ENCODE assay signal across 36 cellular contexts in genomic region chr9:94204174-94204573, GRCh38.
"Had no signal": no experiment of that assay in that cellular context is flagged by ENCODE, and none has a peak within 500 bp of the region (broad histone marks: within the 10 kb centered on the region; RNA-seq: fewer than 3 reads in every experiment).

No MANE protein-coding gene starts in this region.

- H3K4me3 Mint-ChIP-seq: activated CD4-positive, alpha-beta memory T cell treated with anti-CD3 and anti-CD28 coated beads for 36 hours; activated CD4-positive, alpha-beta T cell treated with anti-CD3 and anti-CD28 coated beads, Interleukin-2, amount 10 ng/mL, durations not matched to agents 24 days and 14 days; activated CD8-positive, alpha-beta T cell treated with anti-CD3 and anti-CD28 coated beads for 36 hours; activated naive CD4-positive, alpha-beta T cell treated with anti-CD3 and anti-CD28 coated beads, Interleukin-2, amount 10 ng/mL, durations not matched to agents 7 days and 5 days; activated naive CD4-positive, alpha-beta T cell treated with anti-CD3 and anti-CD28 coated beads, Interleukin-2, amount 50 U/mL, for 24 hours; activated naive CD8-positive, alpha-beta T cell; activated naive CD8-positive, alpha-beta T cell treated with anti-CD3 and anti-CD28 coated beads, Interleukin-2, amount 10 ng/mL, durations not matched to agents 7 days and 5 days; activated naive CD8-positive, alpha-beta T cell treated with anti-CD3 and anti-CD28 coated beads, Interleukin-2, amount 50 U/mL, for 24 hours; activated T-cell treated with anti-CD3 and anti-CD28 coated beads, Interleukin-2, amount 50 U/mL, for 24 hours; brain; central memory CD8-positive, alpha-beta T cell; T-helper 1 cell treated with Interleukin-12 subunit alpha and Interleukin-12 subunit beta and Interleukin-4 antibody, amounts not matched to agents 30 μg/mL and 1 μg/mL, for 36 hours; T-helper 2 cell treated with Interferon-gamma antibody and Interleukin-4, amounts not matched to agents 5 μg/mL and 100 μg/mL, for 36 hours; WTC11 had no signal

- FAIRE-seq: bronchial epithelial cell, TTC549 had no signal

- ATAC-seq: activated CD8-positive, alpha-beta T cell treated with anti-CD3 and anti-CD28 coated beads for 36 hours; activated naive CD8-positive, alpha-beta T cell treated with anti-CD3 and anti-CD28 coated beads, Interleukin-2, amount 50 U/mL, for 24 hours; WTC11 had no signal

- H3K4me1 ChIP-seq: ascending aorta had no signal

- H3K27me3 ChIP-seq: ascending aorta, cardiac muscle cell had no signal

- H3K4me1 Mint-ChIP-seq: activated CD4-positive, alpha-beta T cell treated with anti-CD3 and anti-CD28 coated beads, Interleukin-2, amount 10 ng/mL, durations not matched to agents 24 days and 14 days; activated naive CD4-positive, alpha-beta T cell treated with anti-CD3 and anti-CD28 coated beads, Interleukin-2, amount 10 ng/mL, durations not matched to agents 7 days and 5 days; activated naive CD4-positive, alpha-beta T cell treated with anti-CD3 and anti-CD28 coated beads, Interleukin-2, amount 50 U/mL, for 24 hours; activated naive CD8-positive, alpha-beta T cell treated with anti-CD3 and anti-CD28 coated beads, Interleukin-2, amount 10 ng/mL, durations not matched to agents 7 days and 5 days; activated naive CD8-positive, alpha-beta T cell treated with anti-CD3 and anti-CD28 coated beads, Interleukin-2, amount 50 U/mL, for 24 hours; central memory CD8-positive, alpha-beta T cell; WTC11 had no signal

- H3K27ac ChIP-seq: ascending aorta, cardiac muscle cell, WERI-Rb-1 had no signal

- H3K27ac Mint-ChIP-seq: activated CD4-positive, alpha-beta memory T cell treated with anti-CD3 and anti-CD28 coated beads for 36 hours; activated CD4-positive, alpha-beta T cell treated with anti-CD3 and anti-CD28 coated beads, Interleukin-2, amount 10 ng/mL, durations not matched to agents 24 days and 14 days; activated CD8-positive, alpha-beta T cell treated with anti-CD3 and anti-CD28 coated beads for 36 hours; activated naive CD4-positive, alpha-beta T cell treated with anti-CD3 and anti-CD28 coated beads, Interleukin-2, amount 10 ng/mL, durations not matched to agents 7 days and 5 days; activated naive CD4-positive, alpha-beta T cell treated with anti-CD3 and anti-CD28 coated beads, Interleukin-2, amount 50 U/mL, for 24 hours; activated naive CD8-positive, alpha-beta T cell; activated naive CD8-positive, alpha-beta T cell treated with anti-CD3 and anti-CD28 coated beads, Interleukin-2, amount 10 ng/mL, durations not matched to agents 7 days and 5 days; activated naive CD8-positive, alpha-beta T cell treated with anti-CD3 and anti-CD28 coated beads, Interleukin-2, amount 50 U/mL, for 24 hours; activated T-cell treated with anti-CD3 and anti-CD28 coated beads, Interleukin-2, amount 50 U/mL, for 24 hours; activated T-helper 2 cell treated with anti-CD3 and anti-CD28 coated beads, Interferon-gamma antibody, Interleukin-2, Interleukin-4, amounts not matched to agents 10 μg/mL and 5 μg/mL and 100 μg/mL, durations not matched to agents 14 hours and 24 hours and 36 hours; brain; T-helper 1 cell treated with Interleukin-12 subunit alpha and Interleukin-12 subunit beta and Interleukin-4 antibody, amounts not matched to agents 30 μg/mL and 1 μg/mL, for 36 hours; T-helper 2 cell treated with Interferon-gamma antibody and Interleukin-4, amounts not matched to agents 5 μg/mL and 100 μg/mL, for 36 hours; WTC11 had no signal

- H3K27me3 Mint-ChIP-seq: activated CD4-positive, alpha-beta memory T cell treated with anti-CD3 and anti-CD28 coated beads for 36 hours; activated CD8-positive, alpha-beta T cell treated with anti-CD3 and anti-CD28 coated beads for 36 hours; activated naive CD4-positive, alpha-beta T cell treated with anti-CD3 and anti-CD28 coated beads, Interleukin-2, amount 50 U/mL, for 24 hours; activated naive CD8-positive, alpha-beta T cell; activated naive CD8-positive, alpha-beta T cell treated with anti-CD3 and anti-CD28 coated beads, Interleukin-2, amount 50 U/mL, for 24 hours; activated T-cell treated with anti-CD3 and anti-CD28 coated beads, Interleukin-2, amount 50 U/mL, for 24 hours had no signal

- DNase-seq: activated CD4-positive, alpha-beta memory T cell treated with anti-CD3 and anti-CD28 coated beads for 36 hours; activated CD4-positive, alpha-beta T cell treated with anti-CD3 and anti-CD28 coated beads for 4 hours; activated CD4-positive, alpha-beta T cell treated with anti-CD3 and anti-CD28 coated beads, Interleukin-2, amount 10 ng/mL, durations not matched to agents 24 days and 14 days; activated CD4-positive, alpha-beta T cell treated with anti-CD3 and anti-CD28 coated beads, Interleukin-2, amount 50 U/mL, for 1 hour; activated CD4-positive, alpha-beta T cell treated with anti-CD3 and anti-CD28 coated beads, Interleukin-2, amount 50 U/mL, for 4 hours; activated CD4-positive, CD25-positive, alpha-beta regulatory T cell treated with anti-CD3 and anti-CD28 coated beads, Interleukin-2, amount 50 U/mL, for 72 hours; activated CD8-positive, alpha-beta memory T cell treated with anti-CD3 and anti-CD28 coated beads, Interleukin-2, amount 50 U/mL, for 48 hours; activated CD8-positive, alpha-beta T cell treated with anti-CD3 and anti-CD28 coated beads for 36 hours; activated effector memory CD4-positive, alpha-beta T cell treated with Interleukin-2 at 50 U/mL for 16 hours; activated gamma-delta T cell; activated naive CD4-positive, alpha-beta T cell treated with anti-CD3 and anti-CD28 coated beads, Interleukin-2, amount 10 ng/mL, durations not matched to agents 7 days and 5 days; activated naive CD4-positive, alpha-beta T cell treated with Interleukin-2 at 50 U/mL for 16 hours; activated naive CD8-positive, alpha-beta T cell treated with anti-CD3 and anti-CD28 coated beads, Interleukin-2, amount 10 ng/mL, durations not matched to agents 7 days and 5 days; activated naive CD8-positive, alpha-beta T cell treated with anti-CD3 and anti-CD28 coated beads, Interleukin-2, amount 50 U/mL, for 24 hours; activated T-cell treated with anti-CD3 and anti-CD28 coated beads, Interleukin-2, amount 50 U/mL, for 24 hours; activated T-cell treated with anti-CD3 and anti-CD28 coated beads, Interleukin-2, amount 50 U/mL, for 48 hours; amygdala; anterior cingulate cortex; caudate nucleus; cerebellar nuclear complex; T-helper 1 cell; T-helper 2 cell; T-helper 9 cell; WERI-Rb-1 had no signal

- H3K36me3 ChIP-seq: cardiac muscle cell, WERI-Rb-1 had no signal

- H3K4me3 ChIP-seq: ascending aorta, cardiac muscle cell had no signal

- H3K36me3 Mint-ChIP-seq: activated naive CD4-positive, alpha-beta T cell treated with anti-CD3 and anti-CD28 coated beads, Interleukin-2, amount 10 ng/mL, durations not matched to agents 7 days and 5 days had no signal
